Comparison of ENCODE assay signal across 19 cellular contexts in the genomic region with DNA sequence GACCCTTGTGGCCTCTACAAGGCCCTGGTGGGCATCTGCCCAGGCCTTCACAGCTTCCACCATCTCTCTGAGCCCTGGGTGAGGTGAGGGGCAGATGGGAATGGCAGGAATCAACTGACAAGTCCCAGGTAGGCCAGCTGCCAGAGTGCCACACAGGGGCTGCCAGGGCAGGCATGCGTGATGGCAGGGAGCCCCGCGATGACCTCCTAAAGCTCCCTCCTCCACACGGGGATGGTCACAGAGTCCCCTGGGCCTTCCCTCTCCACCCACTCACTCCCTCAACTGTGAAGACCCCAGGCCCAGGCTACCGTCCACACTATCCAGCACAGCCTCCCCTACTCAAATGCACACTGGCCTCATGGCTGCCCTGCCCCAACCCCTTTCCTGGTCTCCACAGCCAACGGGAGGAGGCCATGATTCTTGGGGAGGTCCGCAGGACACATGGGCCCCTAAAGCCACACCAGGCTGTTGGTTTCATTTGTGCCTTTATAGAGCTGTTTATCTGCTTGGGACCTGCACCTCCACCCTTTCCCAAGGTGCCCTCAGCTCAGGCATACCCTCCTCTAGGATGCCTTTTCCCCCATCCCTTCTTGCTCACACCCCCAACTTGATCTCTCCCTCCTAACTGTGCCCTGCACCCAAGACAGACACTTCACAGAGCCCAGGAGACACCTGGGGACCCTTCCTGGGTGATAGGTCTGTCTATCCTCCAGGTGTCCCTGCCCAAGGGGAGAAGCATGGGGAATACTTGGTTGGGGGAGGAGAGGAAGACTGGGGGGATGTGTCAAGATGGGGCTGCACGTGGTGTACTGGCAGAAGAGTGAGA. TPM values are rescaled to one million over a fixed set of nuclear protein-coding genes. Genes with fewer than 3 reads are reported as not detected.
DNase-seq lines count a peak whose midpoint lies in the region; ATAC-seq, FAIRE-seq and TF ChIP-seq lines count a peak whose summit lies in the region.
"Had no signal": no experiment of that assay in that cellular context is flagged by ENCODE, and none has a peak within 500 bp of the region (broad histone marks: within the 10 kb centered on the region; RNA-seq: fewer than 3 reads in every experiment).

No MANE protein-coding gene starts in this region.

- no peak for TF ChIP-seq RAD21 in liver (IDR thresholded peaks at IDR 0.05)

- no peaks in the 10 kb centered on the region for H3K9me3 Mint-ChIP-seq in osteocyte (ENCODE audit: unreplicated experiment)
- H3K9me3 Mint-ChIP-seq: HFFc6 had no signal

- no peak overlapping the region for H3K4me3 Mint-ChIP-seq in osteocyte (ENCODE audit: unreplicated experiment)
- H3K4me3 Mint-ChIP-seq: HFFc6 had no signal

- ATAC-seq in left cardiac atrium, result no peak

- 43% methylated on average over 8 of the region's 8 CpGs for WGBS in liver

- H3K27me3 ChIP-seq in liver (ENCODE audit: control insufficient read depth in 4 of 4, insufficient read depth in 4 of 4, low read length in 3 of 4), result no peaks in the 10 kb centered on the region

- DNase-seq in cardiac septum (ENCODE audit: low spot score), result peak; percentile 66
- no peak for DNase-seq in left cardiac atrium
- peak; percentile 78 for DNase-seq in osteocyte (ENCODE audit: extremely low spot score, unreplicated experiment)
- no peak for DNase-seq in NCI-H146 (lab: John Stamatoyannopoulos, UW)
- no peak for DNase-seq in NCI-H510A (lab: John Stamatoyannopoulos, UW)
- no peak for DNase-seq in kidney
- DNase-seq: COR-L47, EL, HFFc6, Kasumi-1, MM.1S, NCI-H1105 treated with DMSO at 0.1 percent for 48 hours, NCI-H187 treated with DMSO at 0.1 percent for 48 hours, NCI-H774, PC-9 had no signal

- H3K9me3 ChIP-seq in liver (ENCODE audit: control insufficient read depth in 4 of 4, low read length in 3 of 4) (no peaks in the 10 kb centered on the region), kidney (ENCODE audit: control insufficient read depth in 1 of 2, low read length in 2 of 2) (no peaks in the 10 kb centered on the region)

- peak overlapping the region; percentile 91 to 92 for H3K27ac ChIP-seq in liver (ENCODE audit: low read depth in 1 of 2, low read length in 2 of 2)
- no peak overlapping the region for H3K27ac ChIP-seq in kidney (ENCODE audit: low read depth in 2 of 2, low read length in 2 of 2)
- H3K27ac ChIP-seq: PC-9, SK-N-MC had no signal

- TF ChIP-seq CTCF in liver (IDR thresholded peaks at IDR 0.05; ENCODE audit: low read depth, low read length, missing input control), result no peak
- TF ChIP-seq CTCF in osteocyte (IDR thresholded peaks at IDR 0.05), result no peak
- TF ChIP-seq CTCF in kidney (IDR thresholded peaks at IDR 0.05; ENCODE audit: borderline replicate concordance, extremely low read depth, insufficient read depth), result no peak

- H3K36me3 ChIP-seq in liver (ENCODE audit: control insufficient read depth in 4 of 4, insufficient read depth in 3 of 4, low read depth in 1 of 4, low read length in 3 of 4) (peaks cover 0 to 4% (median 3%) of the 10 kb centered on the region in 4 donors), kidney (ENCODE audit: control insufficient read depth in 1 of 2, insufficient read depth in 2 of 2, low read length in 2 of 2) (no peaks in the 10 kb centered on the region)

- H3K4me1 ChIP-seq in liver (ENCODE audit: control insufficient read depth in 4 of 4, insufficient read depth in 4 of 4, low read length in 3 of 4) (peaks cover 12 to 61% (median 41%) of the 10 kb centered on the region in 4 donors), kidney (ENCODE audit: control insufficient read depth in 1 of 2, insufficient read depth in 1 of 2, low read depth in 1 of 2, low read length in 2 of 2) (peaks cover 0 to 11% of the 10 kb centered on the region in 2 donors)

- H3K4me1 Mint-ChIP-seq in osteocyte (ENCODE audit: unreplicated experiment), result peaks cover 40% of the 10 kb centered on the region

- intact Hi-C loops in cardiac septum (cut with DNase I), result no loop called here
- intact Hi-C loops in left cardiac atrium (cut with DNase I), result no loop called here
- intact Hi-C loops in kidney (cut with DNase I), result no loop called here

- peak overlapping the region; percentile 46 to 72 (median 56) for H3K4me3 ChIP-seq in liver (ENCODE audit: low read depth in 1 of 3, low read length in 3 of 3)
- no peak overlapping the region for H3K4me3 ChIP-seq in kidney (ENCODE audit: low read length in 2 of 2)
- H3K4me3 ChIP-seq: PC-9, SK-N-MC had no signal

- no peaks in the 10 kb centered on the region for H3K36me3 Mint-ChIP-seq in osteocyte (ENCODE audit: unreplicated experiment)

- peak overlapping the region; percentile 64 to 68 for H3K9ac ChIP-seq in liver (ENCODE audit: low read depth in 1 of 2, low read length in 2 of 2)
- no peak overlapping the region for H3K9ac ChIP-seq in kidney (ENCODE audit: low read length in 2 of 2)

- H3K27ac Mint-ChIP-seq in osteocyte (ENCODE audit: unreplicated experiment), result no peak overlapping the region
- H3K27ac Mint-ChIP-seq: HFFc6 had no signal

- FAIRE-seq in kidney (lab: Jason Lieb, UNC), result no peak
- FAIRE-seq: GM19239 had no signal

- H3K27me3 Mint-ChIP-seq in osteocyte (ENCODE audit: unreplicated experiment), result peaks cover 6% of the 10 kb centered on the region

TF ChIP-seq in liver, 16 proteins besides CTCF, POLR2A, EP300 and RAD21:
- no peak for TF ChIP-seq HNF4G (IDR thresholded peaks at IDR 0.05)
- TF ChIP-seq EGR1 (IDR thresholded peaks at IDR 0.05; ENCODE audit: low read depth in 2 of 2), result no peak
- no peak for TF ChIP-seq NR2F2 (IDR thresholded peaks at IDR 0.05)
- no peak for TF ChIP-seq SP1 (IDR thresholded peaks at IDR 0.05)
- no peak for TF ChIP-seq FOXA1 (IDR thresholded peaks at IDR 0.05)

RNA-seq across cellular contexts. Expression of a gene that starts 2.0 kb away (rescaled TPM):
- total RNA-seq in cardiac septum (not detected), left cardiac atrium (not detected), liver (100 to 1,000 TPM; 150 to 376 TPM), osteocyte (1.6 and 2.5 TPM in 2 replicates), kidney (5.9 TPM)
- polyA plus RNA-seq in liver (100 to 1,000 TPM; 305 to 407 TPM), kidney (ENCODE audit: insufficient read depth, low read depth, low replicate concordance) (51.0 TPM)
- total RNA-seq: A673, HFFc6 had no signal

RNA-seq across cellular contexts. Expression of a gene that starts 32.5 kb away (rescaled TPM):
- total RNA-seq in cardiac septum (31.6 TPM), left cardiac atrium (10 to 100 TPM; 29.3 to 31.2 TPM), liver (10 to 100 TPM; 22.0 to 46.2 TPM), osteocyte (60.9 and 63.9 TPM in 2 replicates), kidney (65.3 TPM)
- polyA plus RNA-seq in liver (10 to 100 TPM in 1 of 2 donors, 1 to 10 TPM in 1; 5.9 to 12.1 TPM), kidney (ENCODE audit: insufficient read depth, low read depth, low replicate concordance) (4.9 TPM)

Comparison
In these comparisons a context has a peak if more than half of its experiments do, and no peak if none do; other contexts are left out.
1. DNase-seq: peak in cardiac septum (single experiment) and osteocyte (single experiment); none in left cardiac atrium (single experiment), NCI-H146 (single experiment), NCI-H510A (single experiment) and kidney (single experiment).
2. H3K27ac ChIP-seq: peak in liver (2 of 2); none in kidney (0 of 2).
3. H3K4me3 ChIP-seq: peak in liver (3 of 3); none in kidney (0 of 2).
4. H3K9ac ChIP-seq: peak in liver (2 of 2); none in kidney (0 of 2).
5. RNA of a gene that starts 2.0 kb away (total RNA-seq): 150 to 376 TPM in liver; 5.9 TPM in kidney (single experiment), 1.6 to 2.5 TPM in osteocyte, not detected in cardiac septum (single experiment) and not detected in left cardiac atrium; every median in the first group is over 10 times any median in the second.